Comparison of ENCODE assay signal across 11 cellular contexts in genomic region chr15:80274554-80274953, GRCh38. TPM values are rescaled to one million over a fixed set of nuclear protein-coding genes. Genes with fewer than 3 reads are reported as not detected.
"Had no signal": no experiment of that assay in that cellular context is flagged by ENCODE, and none has a peak within 500 bp of the region (broad histone marks: within the 10 kb centered on the region; RNA-seq: fewer than 3 reads in every experiment).

No MANE protein-coding gene starts in this region.

- H3K9me3 ChIP-seq: HAP-1 had no signal

- H3K4me1 ChIP-seq: HAP-1 had no signal

- H3K4me3 ChIP-seq: GM23248, GM23338, HAP-1 had no signal

- H3K4me2 ChIP-seq: GM23338 had no signal

- FAIRE-seq: H1, H54 had no signal

- H3K36me3 ChIP-seq: HAP-1 had no signal

- H3K9ac ChIP-seq: GM23248 had no signal

- H3K27ac ChIP-seq: GM23248 had no signal

- ATAC-seq: GM23338, HCT116 had no signal

- H2AFZ ChIP-seq: GM23248, GM23338 had no signal

- DNase-seq: GM23248, GOT3, H7, H9, HCEC 1CT, HFFc6 had no signal

RNA-seq across cellular contexts. Expression of gene CTXND1, which starts 22.5 kb away (rescaled TPM):
- total RNA-seq: GM23248, GM23338, H1, H7, H9, HFFc6 had no signal
- polyA plus RNA-seq: GM23248 had no signal
